Comparison of ENCODE assay signal across 10 cellular contexts in genomic region chr6:56693246-56693607, GRCh38. TPM values are rescaled to one million over a fixed set of nuclear protein-coding genes. Genes with fewer than 3 reads are reported as not detected.
DNase-seq lines count a peak whose midpoint lies in the region; ATAC-seq and TF ChIP-seq lines count a peak whose summit lies in the region.
"Had no signal": no experiment of that assay in that cellular context is flagged by ENCODE, and none has a peak within 500 bp of the region (broad histone marks: within the 10 kb centered on the region; RNA-seq: fewer than 3 reads in every experiment).

No MANE protein-coding gene starts in this region.

- H3K4me1 ChIP-seq in mesenchymal stem cell (ENCODE audit: control insufficient read depth, insufficient read depth, low read depth, low read length) = peaks cover 3% of the 10 kb centered on the region

- ATAC-seq in activated naive CD4-positive, alpha-beta T cell treated with anti-CD3 and anti-CD28 coated beads, Interleukin-2, amount 50 U/mL, for 72 hours = no peak
- ATAC-seq in GM21786 (IDR thresholded peaks at IDR 0.05; ENCODE audit: unreplicated experiment) = no peak
- ATAC-seq in GM18505 (IDR thresholded peaks at IDR 0.05; ENCODE audit: unreplicated experiment) = no peak

- H3K27ac Mint-ChIP-seq in activated naive CD4-positive, alpha-beta T cell treated with anti-CD3 and anti-CD28 coated beads, Interleukin-2, amount 50 U/mL, for 72 hours = no peak overlapping the region

- TF ChIP-seq CTCF in 22Rv1 (IDR thresholded peaks at IDR 0.05) (no peak), LNCaP clone FGC (IDR thresholded peaks at IDR 0.05; ENCODE audit: control insufficient read depth, extremely low read depth, insufficient read depth) (no peak), choroid plexus epithelial cell (conservative IDR thresholded peaks at IDR 0.05; ENCODE audit: low read depth, low read length) (no peak), RWPE1 (conservative IDR thresholded peaks at IDR 0.05; ENCODE audit: low read depth) (no peak)

- H3K4me3 ChIP-seq in LNCaP clone FGC (ENCODE audit: low read depth, low read length) (no peak overlapping the region), choroid plexus epithelial cell (ENCODE audit: low read depth, low read length) (peak overlapping the region; percentile 3), mesenchymal stem cell (ENCODE audit: insufficient read depth in 1 of 2, low read depth in 1 of 2, low read length in 2 of 2) (peak overlapping the region in 1 of 2 experiments; percentile 73)

- peak overlapping the region; percentile 90 for H3K9ac ChIP-seq in mesenchymal stem cell (ENCODE audit: low read length)

- CTCF ChIA-PET in RWPE1 (lab: Yijun Ruan, JAX) = no interaction called here

- TF ChIP-seq POLR2A in GM18505 (IDR thresholded peaks at IDR 0.05; ENCODE audit: borderline replicate concordance, extremely low read depth, insufficient read depth, insufficient read length) = no peak

- H4K8ac ChIP-seq in mesenchymal stem cell (ENCODE audit: low read length) = no peak overlapping the region

- no peak overlapping the region for H3K14ac ChIP-seq in mesenchymal stem cell (ENCODE audit: low read length in 2 of 2)

- H3K36me3 Mint-ChIP-seq in activated naive CD4-positive, alpha-beta T cell treated with anti-CD3 and anti-CD28 coated beads, Interleukin-2, amount 50 U/mL, for 72 hours = no peaks in the 10 kb centered on the region

- no peak overlapping the region for H2AK5ac ChIP-seq in mesenchymal stem cell (ENCODE audit: low read length, severe bottlenecking)

- peak overlapping the region; percentile 7 for H3K4me2 ChIP-seq in mesenchymal stem cell (ENCODE audit: low read length, poor library complexity, severe bottlenecking)

- H3K36me3 ChIP-seq in mesenchymal stem cell (ENCODE audit: control insufficient read depth in 1 of 2, insufficient read depth in 2 of 2, low read depth in 1 of 2, low read length in 2 of 2) = peaks cover 0 to 25% of the 10 kb centered on the region in 2 experiments
- H3K36me3 ChIP-seq: neutrophil had no signal

- WGBS in mesenchymal stem cell = 42% methylated on average over 4 of the region's 5 CpGs

- no peaks in the 10 kb centered on the region for H3K27me3 ChIP-seq in mesenchymal stem cell (ENCODE audit: control insufficient read depth in 1 of 2, insufficient read depth in 1 of 2, low read length in 2 of 2)
- H3K27me3 ChIP-seq: neutrophil had no signal

- no peak overlapping the region for H3K18ac ChIP-seq in mesenchymal stem cell (ENCODE audit: low read depth in 1 of 2, low read length in 2 of 2)

- no peak overlapping the region for H4K91ac ChIP-seq in mesenchymal stem cell (ENCODE audit: low read length)

- H3K9me3 Mint-ChIP-seq in activated naive CD4-positive, alpha-beta T cell treated with anti-CD3 and anti-CD28 coated beads, Interleukin-2, amount 50 U/mL, for 72 hours = no peaks in the 10 kb centered on the region

- H3K79me1 ChIP-seq in mesenchymal stem cell (replicated peaks; ENCODE audit: low read length, poor library complexity, severe bottlenecking) = peaks cover 16% of the 10 kb centered on the region

- H3K9me3 ChIP-seq in mesenchymal stem cell (ENCODE audit: control insufficient read depth, low read length) = no peaks in the 10 kb centered on the region
- H3K9me3 ChIP-seq: neutrophil had no signal

- peak overlapping the region; percentile 77 for H2BK5ac ChIP-seq in mesenchymal stem cell (ENCODE audit: low read depth, low read length, poor library complexity, severe bottlenecking)

- DNase-seq in LNCaP clone FGC (ENCODE audit: low read depth) = peak; percentile 86
- DNase-seq in choroid plexus epithelial cell (ENCODE audit: low read depth) = peak; percentile 88
- DNase-seq in mesenchymal stem cell = peak; percentile 94
- DNase-seq in activated naive CD4-positive, alpha-beta T cell treated with anti-CD3 and anti-CD28 coated beads, Interleukin-2, amount 50 U/mL, for 72 hours (ENCODE audit: low spot score in 2 of 2) = no peak
- DNase-seq in RWPE1 (ENCODE audit: low spot score) = no peak

- no peak overlapping the region for H3K23ac ChIP-seq in mesenchymal stem cell (ENCODE audit: low read length in 2 of 2)

- H2BK12ac ChIP-seq in mesenchymal stem cell (ENCODE audit: low read length in 2 of 2) = no peak overlapping the region

- POLR2A ChIA-PET in RWPE1 (lab: Yijun Ruan, JAX; ENCODE audit: low non-redundant PET) = no interaction called here

- H3K4ac ChIP-seq in mesenchymal stem cell (ENCODE audit: low read depth in 1 of 2, low read length in 2 of 2) = no peak overlapping the region

- no peak overlapping the region for H2AFZ ChIP-seq in mesenchymal stem cell (ENCODE audit: low read depth, low read length)

- H2BK15ac ChIP-seq in mesenchymal stem cell (ENCODE audit: low read depth, poor library complexity, severe bottlenecking) = no peak overlapping the region

- H3K27ac ChIP-seq in 22Rv1 (peak overlapping the region; percentile 58), mesenchymal stem cell (ENCODE audit: low read length, poor library complexity, severe bottlenecking) (peak overlapping the region; percentile 98), RWPE1 (no peak overlapping the region)
- H3K27ac ChIP-seq: C4-2B, neutrophil had no signal

- no peak overlapping the region for H2BK120ac ChIP-seq in mesenchymal stem cell (ENCODE audit: low read depth, low read length)

RNA-seq across cellular contexts. Expression of gene DST, which starts 50.5 kb away (rescaled TPM):
- 35.4 TPM for polyA plus RNA-seq in mesenchymal stem cell (2013, experiment 1 of 2)
- polyA plus RNA-seq in mesenchymal stem cell (2013, experiment 2 of 2) = 31.9 TPM
- 10 to 100 TPM in 1 of 2 donors, 1 to 10 TPM in 1; 7.2 to 10.9 TPM for total RNA-seq in activated naive CD4-positive, alpha-beta T cell treated with anti-CD3 and anti-CD28 coated beads, Interleukin-2, amount 50 U/mL, for 72 hours

Comparison
In these comparisons a context has a peak if more than half of its experiments do, and no peak if none do; other contexts are left out.
1. DNase-seq: peak in LNCaP clone FGC (single experiment), choroid plexus epithelial cell (single experiment) and mesenchymal stem cell (single experiment); none in activated naive CD4-positive, alpha-beta T cell treated with anti-CD3 and anti-CD28 coated beads, Interleukin-2, amount 50 U/mL, for 72 hours (0 of 2) and RWPE1 (single experiment).